Comparison of ENCODE assay signal across 8 cellular contexts in the genomic region with DNA sequence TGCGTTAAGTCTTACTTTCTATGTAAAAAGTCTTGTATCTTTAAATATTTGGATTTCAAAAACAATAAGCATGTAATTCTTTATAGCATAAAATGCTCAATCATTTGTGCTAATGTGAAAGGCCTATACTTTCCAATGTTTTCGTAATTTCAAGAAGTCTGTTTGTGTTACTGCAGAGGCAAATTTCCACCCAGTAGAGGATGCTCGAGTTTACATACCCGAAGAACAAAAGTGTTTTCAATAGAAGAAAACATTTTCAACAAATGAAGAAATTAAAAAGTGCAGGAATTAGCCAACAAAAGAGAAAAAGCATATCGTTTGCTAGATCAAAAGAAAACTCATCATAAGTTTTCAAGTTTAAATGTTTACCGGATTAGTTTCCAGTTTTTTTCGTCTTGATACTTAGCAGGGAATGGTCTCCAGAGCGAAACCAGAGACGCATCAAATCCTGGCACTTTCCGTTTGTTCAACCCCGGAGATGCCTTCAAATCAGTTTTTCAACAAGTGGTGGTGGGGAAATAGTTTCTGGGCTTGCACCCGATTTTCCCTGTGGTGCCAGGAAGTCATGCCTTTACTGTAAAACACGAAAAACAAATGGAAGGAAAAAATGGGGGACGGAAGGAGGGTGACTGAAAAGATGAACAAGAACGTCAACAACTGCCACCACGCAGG. TPM values are rescaled to one million over a fixed set of nuclear protein-coding genes. Genes with fewer than 3 reads are reported as not detected.
A peak's percentile ranks its signal among the peaks of the same experiment; 100 is the strongest.
DNase-seq lines count a peak whose midpoint lies in the region; ATAC-seq, FAIRE-seq and TF ChIP-seq lines count a peak whose summit lies in the region.

No MANE protein-coding gene starts in this region.

- CTCF ChIA-PET in A673 (lab: Charles Lee): no interaction called here
- CTCF ChIA-PET in activated CD8-positive, alpha-beta T cell treated with anti-CD3 and anti-CD28 coated beads, Interleukin-2, amount 10 ng/mL, durations not matched to agents 7 days and 5 days (lab: Charles Lee): interaction anchor here (1.3 to 1.7 kb wide), 3 partner anchors 26 to 93 kb away, joined by 3 to 9 read pairs (median 5); no protein-coding TSS in a partner anchor

- peak overlapping the region; percentile 73 for H3K4me2 ChIP-seq in hepatocyte

- ATAC-seq in activated CD8-positive, alpha-beta T cell treated with anti-CD3 and anti-CD28 coated beads, Interleukin-2, amount 10 ng/mL, durations not matched to agents 7 days and 5 days: no peak
- no peak for ATAC-seq in GM19035 (IDR thresholded peaks at IDR 0.05; ENCODE audit: unreplicated experiment)
- ATAC-seq in GM19455 (IDR thresholded peaks at IDR 0.05; ENCODE audit: unreplicated experiment): no peak
- ATAC-seq in GM19467 (IDR thresholded peaks at IDR 0.05; ENCODE audit: unreplicated experiment): no peak

- no peaks in the 10 kb centered on the region for H3K27me3 Mint-ChIP-seq in activated CD8-positive, alpha-beta T cell treated with anti-CD3 and anti-CD28 coated beads, Interleukin-2, amount 10 ng/mL, durations not matched to agents 7 days and 5 days (ENCODE audit: low read depth)

- H4K20me1 ChIP-seq in hepatocyte (ENCODE audit: insufficient read depth, poor library complexity, severe bottlenecking): peaks cover 20% of the 10 kb centered on the region

- no peaks in the 10 kb centered on the region for H3K9me3 ChIP-seq in A673 (ENCODE audit: low read depth, low read length, poor library complexity, severe bottlenecking)
- H3K9me3 ChIP-seq in hepatocyte (ENCODE audit: low read depth): no peaks in the 10 kb centered on the region

- peak overlapping the region; percentile 94 for H3K4me3 ChIP-seq in A673 (ENCODE audit: low read depth, low read length, poor library complexity, severe bottlenecking)
- H3K4me3 ChIP-seq in hepatocyte: peak overlapping the region; percentile 57
- H3K4me3 ChIP-seq in skin epidermis: peak overlapping the region; percentile 69 to 96 (median 83)

- peak overlapping the region; percentile 75 for H2AFZ ChIP-seq in hepatocyte

- H3K27ac ChIP-seq in A673 (ENCODE audit: low read depth, low read length, poor library complexity, severe bottlenecking) (peak overlapping the region; percentile 92), hepatocyte (peak overlapping the region; percentile 98), skin epidermis (peak overlapping the region; percentile 85 to 99 (median 97))

- DNase-seq in A673 (ENCODE audit: low spot score) (peak; percentile 64), GM12891 (ENCODE audit: insufficient read length, low spot score) (no peak), hepatocyte (ENCODE audit: low spot score) (peak; percentile 30)
- DNase-seq in activated CD8-positive, alpha-beta T cell treated with anti-CD3 and anti-CD28 coated beads, Interleukin-2, amount 10 ng/mL, durations not matched to agents 7 days and 5 days: no peak

- peak overlapping the region; percentile 92 for H3K4me3 Mint-ChIP-seq in activated CD8-positive, alpha-beta T cell treated with anti-CD3 and anti-CD28 coated beads, Interleukin-2, amount 10 ng/mL, durations not matched to agents 7 days and 5 days

- H3K9me2 ChIP-seq in hepatocyte (replicated peaks; ENCODE audit: insufficient read depth): no peaks in the 10 kb centered on the region

- H3K9me3 Mint-ChIP-seq in activated CD8-positive, alpha-beta T cell treated with anti-CD3 and anti-CD28 coated beads, Interleukin-2, amount 10 ng/mL, durations not matched to agents 7 days and 5 days (ENCODE audit: insufficient read depth): no peaks in the 10 kb centered on the region

- peaks cover 42% of the 10 kb centered on the region for H3K36me3 ChIP-seq in A673 (ENCODE audit: insufficient read depth, low read length, poor library complexity, severe bottlenecking)
- H3K36me3 ChIP-seq in hepatocyte (replicated peaks; ENCODE audit: insufficient read depth, low read depth): no peaks in the 10 kb centered on the region

- peak; percentile 26; the same call in 1 of the 2 replicates for TF ChIP-seq CTCF in A673 (conservative IDR thresholded peaks at IDR 0.05; ENCODE audit: low read depth, low read length)
- TF ChIP-seq CTCF in hepatocyte (IDR thresholded peaks at IDR 0.05; ENCODE audit: poor library complexity): peak; percentile 34

- H3K27ac Mint-ChIP-seq in activated CD8-positive, alpha-beta T cell treated with anti-CD3 and anti-CD28 coated beads, Interleukin-2, amount 10 ng/mL, durations not matched to agents 7 days and 5 days: peak overlapping the region; percentile 96

- peaks cover 47% of the 10 kb centered on the region for H3K4me1 Mint-ChIP-seq in activated CD8-positive, alpha-beta T cell treated with anti-CD3 and anti-CD28 coated beads, Interleukin-2, amount 10 ng/mL, durations not matched to agents 7 days and 5 days (ENCODE audit: low read depth)

- POLR2A ChIA-PET in A673 (lab: Charles Lee; ENCODE audit: low non-redundant PET): no interaction called here
- POLR2A ChIA-PET in activated CD8-positive, alpha-beta T cell treated with anti-CD3 and anti-CD28 coated beads, Interleukin-2, amount 10 ng/mL, durations not matched to agents 7 days and 5 days (lab: Charles Lee): interaction anchor here (0.6 to 2.6 kb wide), 9 partner anchors 7 to 97 kb away, joined by 3 to 56 read pairs (median 3); partner anchors contain the start of gene C3orf38

- H3K4me1 ChIP-seq in A673 (ENCODE audit: insufficient read depth, low read length, poor library complexity, severe bottlenecking): peaks cover 39% of the 10 kb centered on the region
- H3K4me1 ChIP-seq in hepatocyte (ENCODE audit: insufficient read depth): peaks cover 18% of the 10 kb centered on the region

- H3K36me3 Mint-ChIP-seq in activated CD8-positive, alpha-beta T cell treated with anti-CD3 and anti-CD28 coated beads, Interleukin-2, amount 10 ng/mL, durations not matched to agents 7 days and 5 days (ENCODE audit: low read depth): peaks cover 41% of the 10 kb centered on the region

- peaks cover 60% of the 10 kb centered on the region for H3K79me2 ChIP-seq in hepatocyte

- H3K27me3 ChIP-seq in A673 (replicated peaks; ENCODE audit: insufficient read depth, low read depth, low read length, poor library complexity) (no peaks in the 10 kb centered on the region), hepatocyte (no peaks in the 10 kb centered on the region)

- BruUV-seq in A673 (replicated peaks; lab: Mats Ljungman, UMichigan): TSS peak; percentile 63

- WGBS in hepatocyte (ENCODE audit: low lambda C conversion rate, missing lambda C conversion rate): 12% methylated on average over 16 of the region's 16 CpGs

- intact Hi-C loops in A673 (cut with micrococcal nuclease; ENCODE audit: unreplicated experiment): loop anchor here (5.0 kb wide), 1 partner anchor 45 kb away; no protein-coding TSS in a partner anchor

- no peak for TF ChIP-seq POLR2A in GM12891 (IDR thresholded peaks at IDR 0.05; ENCODE audit: low read depth, low read length)

- FAIRE-seq in GM12891 (lab: Jason Lieb, UNC): peak; percentile 50

TF ChIP-seq in GM12891, 5 proteins besides CTCF, POLR2A, EP300 and RAD21:
- TF ChIP-seq TAF1 (IDR thresholded peaks at IDR 0.05; ENCODE audit: low read depth, low read length): no peak
- no peak for TF ChIP-seq POU2F2 (IDR thresholded peaks at IDR 0.05; ENCODE audit: low read depth, low read length)
- TF ChIP-seq POLR2AphosphoS5 (IDR thresholded peaks at IDR 0.05; ENCODE audit: low read depth, low read length): no peak
- no peak for TF ChIP-seq PAX5 (IDR thresholded peaks at IDR 0.05; ENCODE audit: insufficient read depth, low read length, severe bottlenecking)
- no peak for TF ChIP-seq SPI1 (IDR thresholded peaks at IDR 0.05; ENCODE audit: low read depth, low read length)

RNA-seq across cellular contexts. Expression of gene CGGBP1, which starts 1.0 kb away (rescaled TPM):
- total RNA-seq in A673 (2021) (113 and 120 TPM in 2 replicates), hepatocyte (75.9 and 84.0 TPM in 2 replicates)
- polyA plus RNA-seq in GM12891 (2012; ENCODE audit: low read depth, missing spikeins): 25.1 TPM
- 10 to 100 TPM; 85.6 to 87.6 TPM for total RNA-seq in activated CD8-positive, alpha-beta T cell treated with anti-CD3 and anti-CD28 coated beads, Interleukin-2, amount 10 ng/mL, durations not matched to agents 7 days and 5 days
- 41.8 and 46.6 TPM in 2 replicates for polyA plus RNA-seq in hepatocyte

RNA-seq across cellular contexts. Expression of gene ZNF654, which starts 1.3 kb away (rescaled TPM):
- 21.9 and 25.0 TPM in 2 replicates for total RNA-seq in A673 (2021)
- 5.9 TPM for polyA plus RNA-seq in GM12891 (2012; ENCODE audit: low read depth, missing spikeins)
- 10 to 100 TPM; 21.3 to 22.3 TPM for total RNA-seq in activated CD8-positive, alpha-beta T cell treated with anti-CD3 and anti-CD28 coated beads, Interleukin-2, amount 10 ng/mL, durations not matched to agents 7 days and 5 days
- 16.2 and 20.5 TPM in 2 replicates for total RNA-seq in hepatocyte
- 6.3 and 6.9 TPM in 2 replicates for polyA plus RNA-seq in hepatocyte

Comparison
In these comparisons a context has a peak if more than half of its experiments do, and no peak if none do; other contexts are left out.
1. DNase-seq: peak in A673 (single experiment) and hepatocyte (single experiment); none in GM12891 (single experiment) and activated CD8-positive, alpha-beta T cell treated with anti-CD3 and anti-CD28 coated beads, Interleukin-2, amount 10 ng/mL, durations not matched to agents 7 days and 5 days (single experiment).
2. Peak in every context shown above with its lines, with median percentiles within 50 percentile points of each other: H3K27ac ChIP-seq and H3K4me3 ChIP-seq.